In the genomic region with DNA sequence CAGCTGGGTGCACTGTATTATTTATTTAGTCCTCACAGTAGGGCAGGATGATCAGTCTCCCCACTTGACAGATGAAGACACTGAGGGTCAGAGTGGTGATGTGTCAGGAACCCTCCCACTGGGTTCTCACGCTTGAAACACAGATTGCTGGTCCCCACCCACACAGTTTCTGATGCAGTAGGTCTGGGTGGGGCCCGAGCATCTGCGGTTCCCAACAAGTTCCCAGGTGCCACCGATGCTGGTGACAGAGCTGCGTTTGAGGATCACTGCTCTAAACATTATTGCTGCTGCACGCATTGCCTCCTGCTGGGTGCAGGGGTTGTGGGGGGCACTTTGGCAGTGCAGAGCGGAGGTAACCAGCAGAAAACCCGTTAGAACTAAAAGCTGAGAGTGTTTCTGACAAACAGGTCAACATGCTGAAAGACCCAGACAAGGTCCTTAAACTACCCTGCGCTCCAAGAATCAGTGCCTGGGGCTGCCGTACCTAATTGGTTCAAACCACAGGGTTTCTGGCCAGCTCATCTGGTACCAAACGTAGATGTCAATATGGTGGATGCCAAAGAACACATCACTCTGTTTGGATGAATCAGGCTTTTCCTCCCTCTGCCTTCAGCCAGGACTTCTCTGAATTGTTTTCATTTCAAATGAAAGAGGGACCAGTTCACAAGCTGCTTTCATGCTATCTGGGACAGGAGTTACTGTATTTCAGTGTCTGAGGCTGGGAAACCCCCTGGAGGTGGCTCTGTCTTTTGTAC, we compare ENCODE assay signal across 8 cellular contexts.
DNase-seq lines count a peak whose midpoint lies in the region; ATAC-seq and TF ChIP-seq lines count a peak whose summit lies in the region.

No MANE protein-coding gene starts in this region.

- peaks cover 38% of the 10 kb centered on the region for H3K4me1 ChIP-seq in fibroblast of lung (ENCODE audit: control insufficient read depth, extremely low read depth, insufficient read depth, low read length)

- H2AFZ ChIP-seq in fibroblast of lung (ENCODE audit: low read length) = no peak overlapping the region

- peaks cover 14% of the 10 kb centered on the region for H3K36me3 ChIP-seq in fibroblast of lung (ENCODE audit: control insufficient read depth, insufficient read depth, low read length)

- peaks cover 28% of the 10 kb centered on the region for H3K79me2 ChIP-seq in fibroblast of lung (ENCODE audit: control insufficient read depth, insufficient read depth, low read length)

- H3K4me3 ChIP-seq in fibroblast of lung (replicated peaks in 1 of 4; ENCODE audit: control extremely low read depth in 1 of 4, insufficient read depth in 1 of 4, low read depth in 3 of 4, low read length in 4 of 4) = no peak overlapping the region

- H3K27me3 ChIP-seq in fibroblast of lung (ENCODE audit: control insufficient read depth, insufficient read depth, low read length) = no peaks in the 10 kb centered on the region

- H3K27ac ChIP-seq in fibroblast of lung (ENCODE audit: insufficient read depth, low read length) = peak overlapping the region; percentile 77

- no peak overlapping the region for H3K4me2 ChIP-seq in fibroblast of lung (ENCODE audit: extremely low read depth, insufficient read depth, low read length)

- H3K9ac ChIP-seq in fibroblast of lung (ENCODE audit: insufficient read depth, low read length) = no peak overlapping the region

- peak in 1 of 2 donors; percentile 6 for TF ChIP-seq CTCF in fibroblast of lung (conservative IDR thresholded peaks at IDR 0.05 in 1 of 2, IDR thresholded peaks at IDR 0.05 in 1 of 2; ENCODE audit: low read depth in 1 of 2, low read length in 2 of 2)

- no peaks in the 10 kb centered on the region for H4K20me1 ChIP-seq in fibroblast of lung (ENCODE audit: control insufficient read depth, extremely low read depth, insufficient read depth, low read length)

- in situ Hi-C loops in Caki2 (cut with HindIII; ENCODE audit: low pct_unique_long_range_greater_than_20kb, low sequenced_read_pairs) = no loop called here

- peak; percentile 94 for DNase-seq in Caki2 (ENCODE audit: low read depth)
- peak; percentile 21 to 49 for DNase-seq in activated CD8-positive, alpha-beta memory T cell treated with anti-CD3 and anti-CD28 coated beads for 4 hours (ENCODE audit: low read depth in 2 of 2)
- peak; percentile 92 to 97 for DNase-seq in fibroblast of lung (ENCODE audit: low read depth in 2 of 2)
- peak; percentile 16 to 48 (median 24) for DNase-seq in stimulated activated CD4-positive, alpha-beta T cell treated with anti-CD3 and anti-CD28 coated beads, TNF-alpha, amount 100 ng/mL, for 4 hours (ENCODE audit: low read depth in 3 of 3)
- no peak for DNase-seq in COLO829 (ENCODE audit: low spot score)
- no peak for DNase-seq in DMS53 (lab: John Stamatoyannopoulos, UW)

- ATAC-seq in HG03045 (IDR thresholded peaks at IDR 0.05; ENCODE audit: unreplicated experiment) (peak; percentile 60), HG02642 (IDR thresholded peaks at IDR 0.05; ENCODE audit: poor library complexity, unreplicated experiment) (no peak)

- no peaks in the 10 kb centered on the region for H3K9me3 ChIP-seq in fibroblast of lung (ENCODE audit: control insufficient read depth, insufficient read depth, low read depth, low read length)

Comparison
In these comparisons a context has a peak if more than half of its experiments do, and no peak if none do; other contexts are left out.
1. DNase-seq: peak in Caki2 (single experiment), activated CD8-positive, alpha-beta memory T cell treated with anti-CD3 and anti-CD28 coated beads for 4 hours (2 of 2), fibroblast of lung (2 of 2) and stimulated activated CD4-positive, alpha-beta T cell treated with anti-CD3 and anti-CD28 coated beads, TNF-alpha, amount 100 ng/mL, for 4 hours (3 of 3); none in COLO829 (single experiment) and DMS53 (single experiment).